ENCODE assay signal across 9 cellular contexts in the genomic region with DNA sequence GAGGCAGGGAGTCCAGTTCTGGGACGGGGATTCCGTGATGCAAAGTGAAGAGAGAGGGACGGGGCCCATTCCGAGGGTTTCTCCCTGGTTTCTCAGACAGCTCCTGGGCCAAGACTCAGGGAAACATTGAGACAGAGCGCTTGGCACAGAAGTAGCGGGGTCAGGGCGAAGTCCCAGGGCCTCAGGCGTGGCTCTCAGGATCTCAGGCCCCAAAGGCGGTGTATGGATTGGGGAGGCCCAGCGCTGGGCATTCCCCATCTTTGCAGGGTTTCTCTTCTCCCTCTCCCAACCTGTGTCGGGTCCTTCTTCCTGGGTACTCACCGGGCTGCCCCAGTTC. TPM values are rescaled to one million over a fixed set of nuclear protein-coding genes. Genes with fewer than 3 reads are reported as not detected.
DNase-seq lines count a peak whose midpoint lies in the region; ATAC-seq and TF ChIP-seq lines count a peak whose summit lies in the region.
"Had no signal": no experiment of that assay in that cellular context is flagged by ENCODE, and none has a peak within 500 bp of the region (broad histone marks: within the 10 kb centered on the region; RNA-seq: fewer than 3 reads in every experiment).

No MANE protein-coding gene starts in this region.

- no TSS peak for BruUV-seq in OCI-LY7 (replicated peaks; lab: Mats Ljungman, UMichigan)

- H4K20me1 ChIP-seq in OCI-LY7 (ENCODE audit: insufficient read depth, low read length): no peaks in the 10 kb centered on the region

- no peaks in the 10 kb centered on the region for H3K79me2 ChIP-seq in parathyroid adenoma
- H3K79me2 ChIP-seq in OCI-LY7 (ENCODE audit: insufficient read depth, low read depth, low read length): no peaks in the 10 kb centered on the region

- H3K4me3 ChIP-seq in parathyroid adenoma (ENCODE audit: low read depth, low read length) (peak overlapping the region; percentile 84), OCI-LY7 (ENCODE audit: low read depth, low read length, poor library complexity, severe bottlenecking) (no peak overlapping the region)

- ATAC-seq in activated B cell treated with CpG ODN at 0.5 μM for 24 hours (ENCODE audit: low read depth) (no peak), left cardiac atrium (peak in 1 of 2 donors; percentile 42)

- H3K9me2 ChIP-seq in OCI-LY7 (ENCODE audit: insufficient read depth, low read length): no peaks in the 10 kb centered on the region

- peak overlapping the region; percentile 84 for H3K4me2 ChIP-seq in parathyroid adenoma (ENCODE audit: low read length)
- no peak overlapping the region for H3K4me2 ChIP-seq in OCI-LY7 (ENCODE audit: low read length)

- H2AFZ ChIP-seq in parathyroid adenoma (peak overlapping the region; percentile 98), OCI-LY7 (ENCODE audit: low read length) (no peak overlapping the region)

- H3K4me1 ChIP-seq in parathyroid adenoma: peaks cover 2% of the 10 kb centered on the region
- H3K4me1 ChIP-seq in OCI-LY7 (ENCODE audit: insufficient read depth, low read length, poor library complexity, severe bottlenecking): no peaks in the 10 kb centered on the region

- DNase-seq in Caki2 (ENCODE audit: low read depth) (peak; percentile 52), activated B cell treated with CpG ODN at 0.5 μM for 24 hours (no peak), left cardiac atrium (peak; percentile 44), RPMI8226 (no peak), NCI-H146 (lab: John Stamatoyannopoulos, UW) (no peak), SIG-M5 (lab: John Stamatoyannopoulos, UW) (no peak), OCI-LY7 (ENCODE audit: low spot score) (no peak)
- DNase-seq: foreskin melanocyte had no signal

- H3K9ac ChIP-seq in parathyroid adenoma: no peak overlapping the region

- intact Hi-C loops in activated B cell treated with CpG ODN at 0.5 μM for 24 hours (cut with micrococcal nuclease): loop anchor here (1.0 kb wide), 1 partner anchor 38 kb away; no protein-coding TSS in a partner anchor
- intact Hi-C loops in left cardiac atrium (cut with DNase I): no loop called here
- intact Hi-C loops in OCI-LY7 (cut with micrococcal nuclease; ENCODE audit: unreplicated experiment): no loop called here

- CTCF ChIA-PET in activated B cell treated with CpG ODN at 0.5 μM for 24 hours (lab: Charles Lee): no interaction called here
- CTCF ChIA-PET in OCI-LY7 (lab: Charles Lee; ENCODE audit: unreplicated experiment): no interaction called here

- H3K27ac Mint-ChIP-seq in activated B cell treated with CpG ODN at 0.5 μM for 24 hours: no peak overlapping the region

- H3K36me3 Mint-ChIP-seq in activated B cell treated with CpG ODN at 0.5 μM for 24 hours (ENCODE audit: low read depth): no peaks in the 10 kb centered on the region

- TF ChIP-seq CTCF in activated B cell treated with CpG ODN at 0.5 μM for 24 hours (IDR thresholded peaks at IDR 0.05) (no peak), parathyroid adenoma (IDR thresholded peaks at IDR 0.05) (no peak), OCI-LY7 (conservative IDR thresholded peaks at IDR 0.05; ENCODE audit: low read length) (no peak)

- POLR2A ChIA-PET in activated B cell treated with CpG ODN at 0.5 μM for 24 hours (lab: Charles Lee) (interaction anchor here (0.9 to 1.5 kb wide), 2 partner anchors 64 to 150 kb away, joined by 3 to 9 read pairs; no protein-coding TSS in a partner anchor), OCI-LY7 (lab: Charles Lee) (no interaction called here)

- peaks cover 11% of the 10 kb centered on the region for H3K9me3 Mint-ChIP-seq in activated B cell treated with CpG ODN at 0.5 μM for 24 hours

- peaks cover 12% of the 10 kb centered on the region for H3K4me1 Mint-ChIP-seq in activated B cell treated with CpG ODN at 0.5 μM for 24 hours

- in situ Hi-C loops in Caki2 (cut with HindIII; ENCODE audit: low pct_unique_long_range_greater_than_20kb, low sequenced_read_pairs): no loop called here

- peaks cover 35% of the 10 kb centered on the region for H3K27me3 Mint-ChIP-seq in activated B cell treated with CpG ODN at 0.5 μM for 24 hours

- H3K27ac ChIP-seq in parathyroid adenoma (no peak overlapping the region), OCI-LY7 (ENCODE audit: low read depth, low read length, poor library complexity, severe bottlenecking) (no peak overlapping the region)

- peak overlapping the region; percentile 87 for H3K4me3 Mint-ChIP-seq in activated B cell treated with CpG ODN at 0.5 μM for 24 hours

- H3K36me3 ChIP-seq in parathyroid adenoma (ENCODE audit: control insufficient read depth, insufficient read depth, low read length) (no peaks in the 10 kb centered on the region), OCI-LY7 (ENCODE audit: insufficient read depth, low read length) (no peaks in the 10 kb centered on the region)

- no peaks in the 10 kb centered on the region for H3K9me3 ChIP-seq in parathyroid adenoma (ENCODE audit: control insufficient read depth, low read length)
- H3K9me3 ChIP-seq in OCI-LY7 (ENCODE audit: low read length): no peaks in the 10 kb centered on the region

- no peaks in the 10 kb centered on the region for H3K27me3 ChIP-seq in parathyroid adenoma (ENCODE audit: control insufficient read depth, insufficient read depth, low read length)

RNA-seq across cellular contexts. Expression of a gene that starts 35.9 kb away (rescaled TPM):
- total RNA-seq in Caki2 (2014; rRNA removed; shearing (Covaris generic); ENCODE audit: low replicate concordance): not detected in 2 replicates
- total RNA-seq in activated B cell treated with CpG ODN at 0.5 μM for 24 hours: 5.4 and 8.5 TPM in 2 replicates
- total RNA-seq in left cardiac atrium: under 1 TPM in 1 of 2 donors, not detected in 1; 0.42 TPM
- total RNA-seq in OCI-LY7 (2014; rRNA removed; shearing (Covaris generic)): not detected in 2 replicates
- total RNA-seq in OCI-LY7 (2022): 0.57 and 0.70 TPM in 2 replicates

Comparison
In these comparisons a context has a peak if more than half of its experiments do, and no peak if none do; other contexts are left out.
1. DNase-seq: peak in Caki2 (single experiment) and left cardiac atrium (single experiment); none in activated B cell treated with CpG ODN at 0.5 μM for 24 hours (single experiment), RPMI8226 (single experiment), NCI-H146 (single experiment), SIG-M5 (single experiment) and OCI-LY7 (single experiment).